ENCODE assay signal across 1 cellular context in genomic region chr3:33008282-33008681, GRCh38.
TF ChIP-seq lines count a peak whose summit lies in the region.

No MANE protein-coding gene starts in this region.

TF ChIP-seq in K562, 482 proteins besides CTCF, POLR2A, EP300 and RAD21 (continued from another document):
- TF ChIP-seq FOXP4 (CRISPR knock-in tag; IDR thresholded peaks at IDR 0.05; ENCODE audit: borderline replicate concordance) (no peak), CREM (IDR thresholded peaks at IDR 0.05; ENCODE audit: low read depth) (peak; percentile 76), NONO (IDR thresholded peaks at IDR 0.05; ENCODE audit: low read depth in 2 of 2, low read length in 1 of 2) (no peak), HDAC2 (IDR thresholded peaks at IDR 0.05) (peak; percentile 48; the same call in 1 of the 2 replicates), GABPB1 (CRISPR knock-in tag; IDR thresholded peaks at IDR 0.05) (peak; percentile 47; the same call in 1 of the 2 replicates), CTBP1 (IDR thresholded peaks at IDR 0.05; ENCODE audit: borderline replicate concordance) (no peak; the same call in 1 of the 2 replicates), CBFA2T2 (conservative IDR thresholded peaks at IDR 0.05) (peak; percentile 62), E4F1 (CRISPR knock-in tag; IDR thresholded peaks at IDR 0.05; ENCODE audit: borderline replicate concordance) (no peak), ARID1B (IDR thresholded peaks at IDR 0.05) (peak; percentile 82), WHSC1 (IDR thresholded peaks at IDR 0.05; ENCODE audit: low read length) (no peak), ZNF668 (CRISPR knock-in tag; IDR thresholded peaks at IDR 0.05) (no peak), RREB1 (CRISPR knock-in tag; IDR thresholded peaks at IDR 0.05) (no peak), GABPA (tag; conservative IDR thresholded peaks at IDR 0.05; ENCODE audit: low read depth) (peak; percentile 72), MAFK (IDR thresholded peaks at IDR 0.05; ENCODE audit: low read length) (no peak), HMGXB4 (CRISPR knock-in tag; IDR thresholded peaks at IDR 0.05) (no peak), LARP7 (IDR thresholded peaks at IDR 0.05) (peak; percentile 38; the same call in 1 of the 2 replicates), ZNF232 (CRISPR knock-in tag; IDR thresholded peaks at IDR 0.05) (no peak), ZNF23 (CRISPR knock-in tag; IDR thresholded peaks at IDR 0.05) (no peak), SMARCA4 (IDR thresholded peaks at IDR 0.05) (peak; percentile 66; the same call in 1 of the 2 replicates), CSDE1 (IDR thresholded peaks at IDR 0.05) (peak in 1 of 2 experiments; percentile 38; a peak in 1 of 4 replicates), ZNF699 (CRISPR knock-in tag; IDR thresholded peaks at IDR 0.05; ENCODE audit: insufficient replicate concordance) (no peak), CBX3 (IDR thresholded peaks at IDR 0.05; ENCODE audit: borderline replicate concordance in 1 of 2, low read length in 2 of 2) (no peak; a peak in 1 of 3 replicates), ETV1 (tag; conservative IDR thresholded peaks at IDR 0.05; ENCODE audit: low read depth) (peak; percentile 70; the same call in 1 of the 2 replicates), ZNF384 (IDR thresholded peaks at IDR 0.05; ENCODE audit: low read depth, low read length) (no peak), DPF2 (IDR thresholded peaks at IDR 0.05) (peak; percentile 83)
- TF ChIP-seq, protein P1, sequence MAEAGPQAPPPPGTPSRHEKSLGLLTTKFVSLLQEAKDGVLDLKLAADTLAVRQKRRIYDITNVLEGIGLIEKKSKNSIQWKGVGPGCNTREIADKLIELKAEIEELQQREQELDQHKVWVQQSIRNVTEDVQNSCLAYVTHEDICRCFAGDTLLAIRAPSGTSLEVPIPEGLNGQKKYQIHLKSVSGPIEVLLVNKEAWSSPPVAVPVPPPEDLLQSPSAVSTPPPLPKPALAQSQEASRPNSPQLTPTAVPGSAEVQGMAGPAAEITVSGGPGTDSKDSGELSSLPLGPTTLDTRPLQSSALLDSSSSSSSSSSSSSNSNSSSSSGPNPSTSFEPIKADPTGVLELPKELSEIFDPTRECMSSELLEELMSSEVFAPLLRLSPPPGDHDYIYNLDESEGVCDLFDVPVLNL (CRISPR knock-in tag; IDR thresholded peaks at IDR 0.05; ENCODE audit: low read depth), result no peak
- TF ChIP-seq, protein P2, sequence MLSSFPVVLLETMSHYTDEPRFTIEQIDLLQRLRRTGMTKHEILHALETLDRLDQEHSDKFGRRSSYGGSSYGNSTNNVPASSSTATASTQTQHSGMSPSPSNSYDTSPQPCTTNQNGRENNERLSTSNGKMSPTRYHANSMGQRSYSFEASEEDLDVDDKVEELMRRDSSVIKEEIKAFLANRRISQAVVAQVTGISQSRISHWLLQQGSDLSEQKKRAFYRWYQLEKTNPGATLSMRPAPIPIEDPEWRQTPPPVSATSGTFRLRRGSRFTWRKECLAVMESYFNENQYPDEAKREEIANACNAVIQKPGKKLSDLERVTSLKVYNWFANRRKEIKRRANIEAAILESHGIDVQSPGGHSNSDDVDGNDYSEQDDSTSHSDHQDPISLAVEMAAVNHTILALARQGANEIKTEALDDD (IDR thresholded peaks at IDR 0.05), result no peak
